8 cellular contexts compared by ENCODE assay signal in genomic region chr6:136644597-136644952, GRCh38.
DNase-seq lines count a peak whose midpoint lies in the region; ATAC-seq and TF ChIP-seq lines count a peak whose summit lies in the region.

No MANE protein-coding gene starts in this region.

- H3K4me1 ChIP-seq in fibroblast of lung (ENCODE audit: control insufficient read depth, extremely low read depth, insufficient read depth, low read length) (peaks cover 8% of the 10 kb centered on the region), subcutaneous abdominal adipose tissue (ENCODE audit: control insufficient read depth in 5 of 5, insufficient read depth in 5 of 5, low read length in 5 of 5) (peaks cover 0 to 49% (median 38%) of the 10 kb centered on the region in 5 donors)

- H3K9ac ChIP-seq in fibroblast of lung (ENCODE audit: insufficient read depth, low read length) (no peak overlapping the region), subcutaneous abdominal adipose tissue (ENCODE audit: low read length in 5 of 5) (peak overlapping the region in 1 of 5 donors; percentile 68)

- no peak for TF ChIP-seq CTCF in fibroblast of lung (conservative IDR thresholded peaks at IDR 0.05 in 1 of 2, IDR thresholded peaks at IDR 0.05 in 1 of 2; ENCODE audit: low read depth in 1 of 2, low read length in 2 of 2)

- DNase-seq in fibroblast of lung (ENCODE audit: low read depth in 2 of 2) (no peak), germinal center (ENCODE audit: low spot score) (no peak)
- DNase-seq in stimulated activated naive CD4-positive, alpha-beta T cell treated with Interleukin-2 at 50 U/mL for 16 hours (lab: John Stamatoyannopoulos, UW) = no peak

- H3K36me3 ChIP-seq in fibroblast of lung (ENCODE audit: control insufficient read depth, insufficient read depth, low read length) = no peaks in the 10 kb centered on the region
- peaks cover 0 to 3% (median 0%) of the 10 kb centered on the region in 5 donors for H3K36me3 ChIP-seq in subcutaneous abdominal adipose tissue (ENCODE audit: control insufficient read depth in 5 of 5, insufficient read depth in 5 of 5, low read length in 5 of 5)

- no peaks in the 10 kb centered on the region for H3K79me2 ChIP-seq in fibroblast of lung (ENCODE audit: control insufficient read depth, insufficient read depth, low read length)

- H4K20me1 ChIP-seq in fibroblast of lung (ENCODE audit: control insufficient read depth, extremely low read depth, insufficient read depth, low read length) = no peaks in the 10 kb centered on the region

- H3K4me2 ChIP-seq in fibroblast of lung (ENCODE audit: extremely low read depth, insufficient read depth, low read length) = no peak overlapping the region

- H3K27ac ChIP-seq in fibroblast of lung (ENCODE audit: insufficient read depth, low read length) = peak overlapping the region; percentile 22
- peak overlapping the region; percentile 9 for H3K27ac ChIP-seq in subcutaneous abdominal adipose tissue (ENCODE audit: low read depth, low read length)

- H3K27me3 ChIP-seq in fibroblast of lung (ENCODE audit: control insufficient read depth, insufficient read depth, low read length) = no peaks in the 10 kb centered on the region
- H3K27me3 ChIP-seq in subcutaneous abdominal adipose tissue (ENCODE audit: control insufficient read depth in 5 of 5, insufficient read depth in 4 of 5, low read length in 5 of 5) = no peaks in the 10 kb centered on the region

- no peak overlapping the region for H3K4me3 ChIP-seq in fibroblast of lung (replicated peaks in 1 of 4; ENCODE audit: control extremely low read depth in 1 of 4, insufficient read depth in 1 of 4, low read depth in 3 of 4, low read length in 4 of 4)
- no peak overlapping the region for H3K4me3 ChIP-seq in subcutaneous abdominal adipose tissue (ENCODE audit: low read depth in 1 of 5, low read length in 5 of 5)

- H2AFZ ChIP-seq in fibroblast of lung (ENCODE audit: low read length) = no peak overlapping the region

- peak; percentile 16 for ATAC-seq in GM19035 (IDR thresholded peaks at IDR 0.05; ENCODE audit: unreplicated experiment)
- ATAC-seq in HG03521 (IDR thresholded peaks at IDR 0.05; ENCODE audit: unreplicated experiment) = peak; percentile 12
- ATAC-seq in HG02678 (IDR thresholded peaks at IDR 0.05; ENCODE audit: unreplicated experiment) = no peak
- ATAC-seq in HG03457 (IDR thresholded peaks at IDR 0.05; ENCODE audit: unreplicated experiment) = no peak

- H3K9me3 ChIP-seq in fibroblast of lung (ENCODE audit: control insufficient read depth, insufficient read depth, low read depth, low read length) (no peaks in the 10 kb centered on the region), subcutaneous abdominal adipose tissue (ENCODE audit: control insufficient read depth in 5 of 5, low read length in 5 of 5) (no peaks in the 10 kb centered on the region)

Comparison
In these comparisons a context has a peak if more than half of its experiments do, and no peak if none do; other contexts are left out.
1. ATAC-seq: peak in GM19035 (single experiment) and HG03521 (single experiment); none in HG02678 (single experiment) and HG03457 (single experiment).